ENCODE assay signal across 9 cellular contexts in genomic region chr1:233364695-233365539, GRCh38. TPM values are rescaled to one million over a fixed set of nuclear protein-coding genes. Genes with fewer than 3 reads are reported as not detected.
DNase-seq lines count a peak whose midpoint lies in the region; TF ChIP-seq lines count a peak whose summit lies in the region.
"Had no signal": no experiment of that assay in that cellular context is flagged by ENCODE, and none has a peak within 500 bp of the region (broad histone marks: within the 10 kb centered on the region; RNA-seq: fewer than 3 reads in every experiment).

No MANE protein-coding gene starts in this region.

- BruUV-seq in MCF 10A (replicated peaks; lab: Mats Ljungman, UMichigan), result no TSS peak

- POLR2A ChIA-PET in MCF 10A (lab: Yijun Ruan, JAX), result interaction anchor here (0.6 to 2.2 kb wide), 5 partner anchors 8 to 1539 kb away, joined by 3 to 9 read pairs (median 3); no protein-coding TSS in a partner anchor

- TF ChIP-seq CTCF in MCF 10A (IDR thresholded peaks at IDR 0.05; ENCODE audit: unreplicated experiment) (peak; percentile 72), nephron progenitor cell (IDR thresholded peaks at IDR 0.05) (peak; percentile 71)

- H3K4me3 Mint-ChIP-seq in MCF 10A (ENCODE audit: unreplicated experiment) (no peak overlapping the region), nephron progenitor cell (no peak overlapping the region)
- H3K4me3 Mint-ChIP-seq in T-helper 2 cell treated with Interferon-gamma antibody and Interleukin-4, amounts not matched to agents 5 μg/mL and 100 μg/mL, for 36 hours, result no peak overlapping the region

- H3K27me3 Mint-ChIP-seq in MCF 10A (ENCODE audit: insufficient read depth, unreplicated experiment) (no peaks in the 10 kb centered on the region), nephron progenitor cell (ENCODE audit: low read depth, poor library complexity) (peaks cover 3% of the 10 kb centered on the region)
- peaks cover 3% of the 10 kb centered on the region for H3K27me3 Mint-ChIP-seq in T-helper 2 cell treated with Interferon-gamma antibody and Interleukin-4, amounts not matched to agents 5 μg/mL and 100 μg/mL, for 36 hours (ENCODE audit: low read depth)

- in situ Hi-C loops in KBM-7 (cut with MboI; ENCODE audit: low pct_unique_long_range_greater_than_20kb, low sequenced_read_pairs), result no loop called here

- DNase-seq in DMS114 treated with DMSO at 0.1 percent for 48 hours (lab: John Stamatoyannopoulos, UW; ENCODE audit: unreplicated experiment) (peak; percentile 5), KBM-7 (peak; percentile 8), MCF 10A (ENCODE audit: unreplicated experiment) (peak; percentile 56), nephron progenitor cell (no peak), NOMO-1 treated with DMSO at 0.1 percent for 48 hours (lab: John Stamatoyannopoulos, UW; ENCODE audit: unreplicated experiment) (no peak), DMS153 (lab: John Stamatoyannopoulos, UW) (no peak)
- DNase-seq in T-helper 2 cell treated with Interferon-gamma antibody and Interleukin-4, amounts not matched to agents 5 μg/mL and 100 μg/mL, for 36 hours (ENCODE audit: low spot score), result no peak
- DNase-seq in activated CD4-positive, alpha-beta T cell treated with anti-CD3 and anti-CD28 coated beads, Interleukin-2, amount 50 U/mL, for 4 hours, result no peak
- DNase-seq: NCI-H524 treated with DMSO at 0.1 percent for 48 hours had no signal

- CTCF ChIA-PET in MCF 10A (lab: Yijun Ruan, JAX), result interaction anchor here (0.6 to 8.2 kb wide), 47 partner anchors 9 to 1964 kb away, joined by 3 to 62 read pairs (median 5); partner anchors contain the start of genes COA6 and TARBP1

- H3K4me1 Mint-ChIP-seq in MCF 10A (ENCODE audit: insufficient read depth, unreplicated experiment), result peaks cover 17% of the 10 kb centered on the region
- peaks cover 19% of the 10 kb centered on the region for H3K4me1 Mint-ChIP-seq in nephron progenitor cell
- H3K4me1 Mint-ChIP-seq in T-helper 2 cell treated with Interferon-gamma antibody and Interleukin-4, amounts not matched to agents 5 μg/mL and 100 μg/mL, for 36 hours (ENCODE audit: low read depth), result no peaks in the 10 kb centered on the region

- intact Hi-C loops in MCF 10A (cut with micrococcal nuclease), result loop anchor here (1.0 kb wide), 3 partner anchors 61 to 701 kb away; no protein-coding TSS in a partner anchor

- H3K36me3 Mint-ChIP-seq in MCF 10A (ENCODE audit: insufficient read depth, unreplicated experiment), result peaks cover 27% of the 10 kb centered on the region
- no peaks in the 10 kb centered on the region for H3K36me3 Mint-ChIP-seq in nephron progenitor cell (ENCODE audit: low read depth)
- no peaks in the 10 kb centered on the region for H3K36me3 Mint-ChIP-seq in T-helper 2 cell treated with Interferon-gamma antibody and Interleukin-4, amounts not matched to agents 5 μg/mL and 100 μg/mL, for 36 hours (ENCODE audit: low read depth)

- H3K27ac Mint-ChIP-seq in MCF 10A (ENCODE audit: low read depth, unreplicated experiment) (peak overlapping the region; percentile 54), nephron progenitor cell (no peak overlapping the region)
- no peak overlapping the region for H3K27ac Mint-ChIP-seq in T-helper 2 cell treated with Interferon-gamma antibody and Interleukin-4, amounts not matched to agents 5 μg/mL and 100 μg/mL, for 36 hours

- no peaks in the 10 kb centered on the region for H3K9me3 Mint-ChIP-seq in MCF 10A (ENCODE audit: unreplicated experiment)
- H3K9me3 Mint-ChIP-seq in nephron progenitor cell, result no peaks in the 10 kb centered on the region
- H3K9me3 Mint-ChIP-seq in T-helper 2 cell treated with Interferon-gamma antibody and Interleukin-4, amounts not matched to agents 5 μg/mL and 100 μg/mL, for 36 hours, result no peaks in the 10 kb centered on the region

RNA-seq across cellular contexts. Expression of gene MAP3K21, which starts 37.4 kb away (rescaled TPM):
- total RNA-seq in MCF 10A (2022), result 20.3 and 24.2 TPM in 2 replicates

Comparison
In these comparisons a context has a peak if more than half of its experiments do, and no peak if none do; other contexts are left out.
1. DNase-seq: peak in DMS114 treated with DMSO at 0.1 percent for 48 hours (single experiment), KBM-7 (single experiment) and MCF 10A (single experiment); none in nephron progenitor cell (single experiment), NOMO-1 treated with DMSO at 0.1 percent for 48 hours (single experiment), T-helper 2 cell treated with Interferon-gamma antibody and Interleukin-4, amounts not matched to agents 5 μg/mL and 100 μg/mL, for 36 hours (single experiment), DMS153 (single experiment) and activated CD4-positive, alpha-beta T cell treated with anti-CD3 and anti-CD28 coated beads, Interleukin-2, amount 50 U/mL, for 4 hours (0 of 2).